In genomic region chr17:48721009-48721402, GRCh38 we compare ENCODE assay signal across 20 cellular contexts. TPM values are rescaled to one million over a fixed set of nuclear protein-coding genes. Genes with fewer than 3 reads are reported as not detected.
DNase-seq lines count a peak whose midpoint lies in the region; ATAC-seq and TF ChIP-seq lines count a peak whose summit lies in the region.
"Had no signal": no experiment of that assay in that cellular context is flagged by ENCODE, and none has a peak within 500 bp of the region (broad histone marks: within the 10 kb centered on the region; RNA-seq: fewer than 3 reads in every experiment).

No MANE protein-coding gene starts in this region.

- H3K4me1 Mint-ChIP-seq in T-helper 1 cell treated with Interleukin-12 subunit alpha and Interleukin-12 subunit beta and Interleukin-4 antibody, amounts not matched to agents 30 μg/mL and 1 μg/mL, for 36 hours (ENCODE audit: low read depth) = peaks cover 23% of the 10 kb centered on the region

- H3K36me3 ChIP-seq in smooth muscle cell (ENCODE audit: low read depth) = no peaks in the 10 kb centered on the region
- H3K36me3 ChIP-seq in psoas muscle (ENCODE audit: insufficient read depth in 1 of 2, low read depth in 1 of 2) = no peaks in the 10 kb centered on the region
- H3K36me3 ChIP-seq: SJCRH30 had no signal

- no peaks in the 10 kb centered on the region for H3K9me3 Mint-ChIP-seq in T-helper 1 cell treated with Interleukin-12 subunit alpha and Interleukin-12 subunit beta and Interleukin-4 antibody, amounts not matched to agents 30 μg/mL and 1 μg/mL, for 36 hours

- WGBS in smooth muscle cell (ENCODE audit: low lambda C conversion rate) = 93% methylated on average over 1 of the region's 1 CpG
- WGBS in psoas muscle, 3 donors = 96 to 100% (median 96%) methylated on average over 1 of the region's 1 CpG

- H3K4me1 ChIP-seq in smooth muscle cell (ENCODE audit: low read depth) (no peaks in the 10 kb centered on the region), psoas muscle (peaks cover 12% of the 10 kb centered on the region)
- H3K4me1 ChIP-seq: SJCRH30 had no signal

- peaks cover 7% of the 10 kb centered on the region for H3K36me3 Mint-ChIP-seq in T-helper 1 cell treated with Interleukin-12 subunit alpha and Interleukin-12 subunit beta and Interleukin-4 antibody, amounts not matched to agents 30 μg/mL and 1 μg/mL, for 36 hours (ENCODE audit: low read depth)
- H3K36me3 Mint-ChIP-seq: CD8-positive, alpha-beta memory T cell had no signal

- H3K4me3 ChIP-seq in smooth muscle cell = no peak overlapping the region
- no peak overlapping the region for H3K4me3 ChIP-seq in psoas muscle
- H3K4me3 ChIP-seq: SJCRH30 had no signal

- DNase-seq in T-helper 1 cell (no peak), left colon (peak; percentile 36 to 52), smooth muscle cell (lab: John Stamatoyannopoulos, UW; ENCODE audit: unreplicated experiment) (no peak), psoas muscle (no peak), GM19240 (ENCODE audit: insufficient read length, low spot score) (no peak)
- DNase-seq: 8988T; CD8-positive, alpha-beta memory T cell; DND-41; GOT3; Karpas-422; NCI-H187; NCI-H446; NCI-H69; NK-92 treated with Interleukin-12 subunit alpha and Interleukin-12 subunit beta, amount 100 ng/mL, for 24 hours; SJCRH30 had no signal

- H3F3A ChIP-seq in smooth muscle cell (ENCODE audit: low read depth) = peaks cover 10% of the 10 kb centered on the region

- H3K27me3 ChIP-seq in smooth muscle cell (ENCODE audit: low read depth) = peaks cover 28% of the 10 kb centered on the region
- H3K27me3 ChIP-seq in psoas muscle (ENCODE audit: insufficient read depth in 3 of 3, low read length in 2 of 3) = peaks cover 12 to 100% (median 59%) of the 10 kb centered on the region in 3 donors
- H3K27me3 ChIP-seq: SJCRH30 had no signal

- H4K20me1 ChIP-seq in smooth muscle cell (ENCODE audit: low read depth) = no peaks in the 10 kb centered on the region

- peak overlapping the region; percentile 0 for H3K4me3 Mint-ChIP-seq in T-helper 1 cell treated with Interleukin-12 subunit alpha and Interleukin-12 subunit beta and Interleukin-4 antibody, amounts not matched to agents 30 μg/mL and 1 μg/mL, for 36 hours

- H3K9me3 ChIP-seq in smooth muscle cell (replicated peaks; ENCODE audit: low read depth) = no peaks in the 10 kb centered on the region
- no peaks in the 10 kb centered on the region for H3K9me3 ChIP-seq in psoas muscle
- H3K9me3 ChIP-seq: SJCRH30 had no signal

- peaks cover 10% of the 10 kb centered on the region for H3K79me2 ChIP-seq in smooth muscle cell (ENCODE audit: low read depth)

- peak overlapping the region; percentile 87 for H3K4me2 ChIP-seq in smooth muscle cell

- ATAC-seq in left colon = peak; percentile 10
- ATAC-seq in psoas muscle = no peak
- ATAC-seq in HG03342 (IDR thresholded peaks at IDR 0.05; ENCODE audit: unreplicated experiment) = no peak

- H3K27ac Mint-ChIP-seq in T-helper 1 cell treated with Interleukin-12 subunit alpha and Interleukin-12 subunit beta and Interleukin-4 antibody, amounts not matched to agents 30 μg/mL and 1 μg/mL, for 36 hours = no peak overlapping the region

- H3K27me3 Mint-ChIP-seq in T-helper 1 cell treated with Interleukin-12 subunit alpha and Interleukin-12 subunit beta and Interleukin-4 antibody, amounts not matched to agents 30 μg/mL and 1 μg/mL, for 36 hours (ENCODE audit: low read depth) = peaks cover 100% of the 10 kb centered on the region

- no peak for TF ChIP-seq CTCF in VCaP (conservative IDR thresholded peaks at IDR 0.05)
- TF ChIP-seq CTCF in smooth muscle cell (IDR thresholded peaks at IDR 0.05; ENCODE audit: borderline replicate concordance, insufficient read depth, poor library complexity, severe bottlenecking) = no peak
- TF ChIP-seq CTCF in psoas muscle (IDR thresholded peaks at IDR 0.05) = no peak

- H3K27ac ChIP-seq in VCaP = peak overlapping the region; percentile 100
- H3K27ac ChIP-seq in smooth muscle cell (ENCODE audit: low read depth) = peak overlapping the region; percentile 89
- H3K27ac ChIP-seq in psoas muscle = no peak overlapping the region
- H3K27ac ChIP-seq: RWPE1, SJCRH30 had no signal

- no peak overlapping the region for H3K9ac ChIP-seq in smooth muscle cell (ENCODE audit: low read depth)

- intact Hi-C loops in left colon (cut with DNase I, micrococcal nuclease) = no loop called here
- intact Hi-C loops in psoas muscle (cut with DNase I) = loop anchor here in 1 of 2 donors (5.0 kb wide), 1 partner anchor 71 kb away; no protein-coding TSS in a partner anchor

- no peak overlapping the region for H2AFZ ChIP-seq in smooth muscle cell (ENCODE audit: low read depth)

RNA-seq across cellular contexts. Expression of gene PRAC1, which starts 1.3 kb away (rescaled TPM):
- total RNA-seq in left colon (100 to 1,000 TPM; 200 to 261 TPM), smooth muscle cell (not detected in 2 replicates), psoas muscle (not detected)
- polyA plus RNA-seq in smooth muscle cell (2.4 and 6.5 TPM in 2 replicates), psoas muscle (not detected)
- total RNA-seq: CD8-positive, alpha-beta memory T cell; SJCRH30 had no signal
- polyA plus RNA-seq: BJ; CD8-positive, alpha-beta memory T cell had no signal

RNA-seq across cellular contexts. Expression of gene PRAC2, which starts 2.0 kb away (rescaled TPM):
- 10 to 100 TPM; 10.1 to 11.7 TPM for total RNA-seq in left colon
- total RNA-seq in smooth muscle cell = 3.5 and 8.4 TPM in 2 replicates
- polyA plus RNA-seq in smooth muscle cell = 6.8 and 7.8 TPM in 2 replicates
- not detected for total RNA-seq in psoas muscle
- polyA plus RNA-seq in psoas muscle = not detected
- total RNA-seq: CD8-positive, alpha-beta memory T cell had no signal
- polyA plus RNA-seq: CD8-positive, alpha-beta memory T cell had no signal

RNA-seq across cellular contexts. Expression of gene HOXB13, which starts 7.5 kb away (rescaled TPM):
- total RNA-seq in left colon (10 to 100 TPM; 39.4 to 88.0 TPM), smooth muscle cell (3.3 and 4.8 TPM in 2 replicates), psoas muscle (not detected)
- polyA plus RNA-seq in smooth muscle cell (4.4 and 5.4 TPM in 2 replicates), psoas muscle (not detected)
- total RNA-seq: CD8-positive, alpha-beta memory T cell had no signal
- polyA plus RNA-seq: CD8-positive, alpha-beta memory T cell had no signal

Comparison
In these comparisons a context has a peak if more than half of its experiments do, and no peak if none do; other contexts are left out.
1. DNase-seq: peak in left colon (2 of 2); none in T-helper 1 cell (0 of 5), smooth muscle cell (single experiment), psoas muscle (0 of 2) and GM19240 (single experiment).
2. RNA of gene PRAC1, which starts 1.3 kb away (total RNA-seq): 200 to 261 TPM in left colon; not detected in smooth muscle cell and not detected in psoas muscle; every median in the first group is over 100 times any median in the second.